Comparison of ENCODE assay signal across 8 cellular contexts in the genomic region with DNA sequence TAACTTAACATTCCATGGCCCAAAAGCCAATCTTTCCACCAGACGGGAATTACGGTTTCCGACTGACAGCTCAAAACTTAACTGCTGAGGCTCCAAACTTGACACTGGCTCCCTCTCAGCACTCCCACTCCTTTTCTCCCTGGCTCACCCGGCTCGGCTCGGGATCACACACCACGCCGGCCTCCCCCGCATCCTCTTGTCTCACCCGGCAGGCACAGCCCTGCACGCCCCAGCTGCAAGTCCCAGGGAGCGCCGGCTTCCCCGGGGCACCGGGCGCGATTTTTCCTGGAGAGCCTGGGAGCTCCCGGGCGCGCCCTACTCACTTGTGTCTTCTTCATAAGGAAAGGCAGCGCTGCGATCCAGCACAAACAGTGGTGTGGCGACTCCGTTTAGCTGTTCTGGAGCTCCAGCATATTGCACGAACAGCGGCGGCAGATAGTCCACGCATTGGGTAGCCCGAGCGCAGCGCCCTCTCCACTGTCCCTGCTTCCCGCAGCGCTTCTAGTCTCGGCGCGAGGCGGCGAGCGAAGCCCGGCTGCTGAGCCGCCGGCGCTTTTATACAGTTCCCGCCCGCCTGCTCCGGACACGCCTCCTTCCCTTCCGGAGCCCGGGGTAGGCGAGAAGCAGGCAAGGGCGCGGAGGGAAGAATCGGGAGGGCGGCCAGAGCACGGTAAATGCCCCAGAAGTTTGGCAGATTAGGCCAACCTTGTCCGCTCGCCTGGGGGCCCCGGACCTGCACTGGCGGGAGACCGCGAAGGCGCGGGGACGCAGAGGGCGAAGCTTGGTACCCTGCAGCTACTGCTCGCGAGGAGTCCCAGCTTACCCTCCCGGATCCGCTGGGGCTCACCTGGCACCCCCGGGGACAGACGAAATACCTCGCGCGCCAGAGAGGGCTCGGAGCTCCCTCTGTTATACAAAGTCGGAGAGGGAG. TPM values are rescaled to one million over a fixed set of nuclear protein-coding genes. Genes with fewer than 3 reads are reported as not detected.
DNase-seq lines count a peak whose midpoint lies in the region; ATAC-seq lines count a peak whose summit lies in the region.

A gene with protein sequence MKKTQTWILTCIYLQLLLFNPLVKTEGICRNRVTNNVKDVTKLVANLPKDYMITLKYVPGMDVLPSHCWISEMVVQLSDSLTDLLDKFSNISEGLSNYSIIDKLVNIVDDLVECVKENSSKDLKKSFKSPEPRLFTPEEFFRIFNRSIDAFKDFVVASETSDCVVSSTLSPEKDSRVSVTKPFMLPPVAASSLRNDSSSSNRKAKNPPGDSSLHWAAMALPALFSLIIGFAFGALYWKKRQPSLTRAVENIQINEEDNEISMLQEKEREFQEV (minus strand): TSS at position 531 of the 931 bp plus-strand sequence. CDS start 193 bp downstream, at position 338.

- no peak within 1 kb of the TSS for H3K27ac Mint-ChIP-seq in activated CD4-positive, alpha-beta T cell treated with anti-CD3 and anti-CD28 coated beads, Interleukin-2, amount 10 ng/mL, durations not matched to agents 24 days and 14 days
- no peak within 1 kb of the TSS for H3K27ac Mint-ChIP-seq in memory B cell

- H3K9ac ChIP-seq in stomach smooth muscle (ENCODE audit: low read length in 2 of 2) = peak within 1 kb of the TSS; percentile 60 to 74

- peak; percentile 72 for DNase-seq in activated CD4-positive, alpha-beta T cell treated with anti-CD3 and anti-CD28 coated beads, Interleukin-2, amount 10 ng/mL, durations not matched to agents 24 days and 14 days
- no peak for DNase-seq in activated CD4-positive, alpha-beta T cell treated with anti-CD3 and anti-CD28 coated beads, Interleukin-2, amount 50 U/mL, for 1 hour
- peak; percentile 84 for DNase-seq in NCI-H2029 (lab: John Stamatoyannopoulos, UW)
- peak; percentile 35 for DNase-seq in UCSD-AML1 (lab: John Stamatoyannopoulos, UW; ENCODE audit: unreplicated experiment)
- DNase-seq in epidermal melanocyte (ENCODE audit: insufficient read length, low spot score) = peak; percentile 59
- DNase-seq in memory B cell (ENCODE audit: low spot score in 2 of 2) = no peak

- H3K27ac ChIP-seq in stomach smooth muscle (ENCODE audit: low read length) = peak within 1 kb of the TSS; percentile 58

- peaks cover 43% of the 10 kb centered on the region for H3K27me3 Mint-ChIP-seq in activated CD4-positive, alpha-beta T cell treated with anti-CD3 and anti-CD28 coated beads, Interleukin-2, amount 10 ng/mL, durations not matched to agents 24 days and 14 days
- H3K27me3 Mint-ChIP-seq in memory B cell = peaks cover 8% of the 10 kb centered on the region

- peak within 1 kb of the TSS; percentile 93 to 98 for H3K4me3 ChIP-seq in stomach smooth muscle (ENCODE audit: low read length in 2 of 2)

- ATAC-seq in HG02938 (IDR thresholded peaks at IDR 0.05; ENCODE audit: unreplicated experiment) (peak; percentile 66), memory B cell (ENCODE audit: low read depth) (no peak)

- H3K36me3 ChIP-seq in stomach smooth muscle (ENCODE audit: control insufficient read depth in 2 of 2, insufficient read depth in 2 of 2, low read length in 2 of 2) = no peaks in the 10 kb centered on the region

- H3K4me3 Mint-ChIP-seq in activated CD4-positive, alpha-beta T cell treated with anti-CD3 and anti-CD28 coated beads, Interleukin-2, amount 10 ng/mL, durations not matched to agents 24 days and 14 days = peak within 1 kb of the TSS; percentile 77
- H3K4me3 Mint-ChIP-seq in memory B cell = peak within 1 kb of the TSS; percentile 24

- intact Hi-C loops in activated CD4-positive, alpha-beta T cell treated with anti-CD3 and anti-CD28 coated beads, Interleukin-2, amount 10 ng/mL, durations not matched to agents 24 days and 14 days (cut with micrococcal nuclease) = no loop called here

- H3K27me3 ChIP-seq in stomach smooth muscle (ENCODE audit: control insufficient read depth in 1 of 2, insufficient read depth in 2 of 2, low read length in 2 of 2) = no peaks in the 10 kb centered on the region

- no peaks in the 10 kb centered on the region for H3K36me3 Mint-ChIP-seq in activated CD4-positive, alpha-beta T cell treated with anti-CD3 and anti-CD28 coated beads, Interleukin-2, amount 10 ng/mL, durations not matched to agents 24 days and 14 days (ENCODE audit: low read depth)
- no peaks in the 10 kb centered on the region for H3K36me3 Mint-ChIP-seq in memory B cell

- no peaks in the 10 kb centered on the region for H3K9me3 ChIP-seq in stomach smooth muscle (ENCODE audit: control insufficient read depth in 2 of 2, low read length in 2 of 2)

- H3K4me1 ChIP-seq in stomach smooth muscle (ENCODE audit: control insufficient read depth, insufficient read depth, low read length) = peaks cover 3% of the 10 kb centered on the region

- no peaks in the 10 kb centered on the region for H3K9me3 Mint-ChIP-seq in activated CD4-positive, alpha-beta T cell treated with anti-CD3 and anti-CD28 coated beads, Interleukin-2, amount 10 ng/mL, durations not matched to agents 24 days and 14 days
- H3K9me3 Mint-ChIP-seq in memory B cell = peaks cover 1% of the 10 kb centered on the region

- peaks cover 5% of the 10 kb centered on the region for H3K4me1 Mint-ChIP-seq in activated CD4-positive, alpha-beta T cell treated with anti-CD3 and anti-CD28 coated beads, Interleukin-2, amount 10 ng/mL, durations not matched to agents 24 days and 14 days
- H3K4me1 Mint-ChIP-seq in memory B cell = no peaks in the 10 kb centered on the region

RNA-seq across cellular contexts. Expression of the gene that starts here (rescaled TPM):
- total RNA-seq in activated CD4-positive, alpha-beta T cell treated with anti-CD3 and anti-CD28 coated beads, Interleukin-2, amount 10 ng/mL, durations not matched to agents 24 days and 14 days = 0.09 and 0.30 TPM in 2 replicates

Comparison
In these comparisons a context has a peak if more than half of its experiments do, and no peak if none do; other contexts are left out.
1. Peak in DNase-seq in activated CD4-positive, alpha-beta T cell treated with anti-CD3 and anti-CD28 coated beads, Interleukin-2, amount 10 ng/mL, durations not matched to agents 24 days and 14 days; RNA of the gene not detected or under 1 TPM.
2. DNase-seq: peak in NCI-H2029 (single experiment), UCSD-AML1 (single experiment) and epidermal melanocyte (single experiment); none in activated CD4-positive, alpha-beta T cell treated with anti-CD3 and anti-CD28 coated beads, Interleukin-2, amount 50 U/mL, for 1 hour (single experiment) and memory B cell (0 of 2).